In genomic region chr6:37171970-37172812, GRCh38 we compare ENCODE assay signal across 1 cellular context.
TF ChIP-seq lines count a peak whose summit lies in the region.

No MANE protein-coding gene starts in this region.

TF ChIP-seq in HepG2, 621 proteins besides CTCF, POLR2A, EP300 and RAD21 (continued from another document and continues in another):
- 0 out of 2 replicates have a peak, but pooled peaks have one; percentile 24 for TF ChIP-seq ISX (CRISPR knock-in tag; conservative IDR thresholded peaks at IDR 0.05)
- TF ChIP-seq FOXO1 (CRISPR knock-in tag; IDR thresholded peaks at IDR 0.05): peak; percentile 87
- peak; percentile 84 for TF ChIP-seq FOXP1 (IDR thresholded peaks at IDR 0.05)
- peak; percentile 93 for TF ChIP-seq FOXP1 (CRISPR knock-in tag; IDR thresholded peaks at IDR 0.05)
- TF ChIP-seq NCOA2 (CRISPR knock-in tag; IDR thresholded peaks at IDR 0.05): peak; percentile 90
- TF ChIP-seq ZNF792 (CRISPR knock-in tag; IDR thresholded peaks at IDR 0.05): peak; percentile 46; the same call in 1 of the 2 replicates
- TF ChIP-seq SIX4 (CRISPR knock-in tag; IDR thresholded peaks at IDR 0.05): peak; percentile 82
- TF ChIP-seq ZNF280D (CRISPR knock-in tag; IDR thresholded peaks at IDR 0.05): peak; percentile 61; the same call in 1 of the 2 replicates
- peak; percentile 56; the same call in 1 of the 2 replicates for TF ChIP-seq GMEB1 (CRISPR knock-in tag; IDR thresholded peaks at IDR 0.05; ENCODE audit: borderline replicate concordance)
- peak; percentile 74; the same call in 1 of the 2 replicates for TF ChIP-seq THAP11 (CRISPR knock-in tag; IDR thresholded peaks at IDR 0.05)
- peak; percentile 69; the same call in 1 of the 2 replicates for TF ChIP-seq KAT7 (CRISPR knock-in tag; IDR thresholded peaks at IDR 0.05; ENCODE audit: borderline replicate concordance)
- TF ChIP-seq YEATS4 (CRISPR knock-in tag; IDR thresholded peaks at IDR 0.05; ENCODE audit: borderline replicate concordance): peak; percentile 70; the same call in 1 of the 2 replicates
- TF ChIP-seq ZNF598 (CRISPR knock-in tag; IDR thresholded peaks at IDR 0.05; ENCODE audit: borderline replicate concordance): no peak; the same call in 1 of the 2 replicates
- TF ChIP-seq ZBTB20 (CRISPR knock-in tag; IDR thresholded peaks at IDR 0.05; ENCODE audit: borderline replicate concordance, low read depth): peak; percentile 84
- 0 out of 2 replicates have a peak, but pooled peaks have one; percentile 38 for TF ChIP-seq ZNF367 (CRISPR knock-in tag; IDR thresholded peaks at IDR 0.05; ENCODE audit: borderline replicate concordance)
- TF ChIP-seq ZNF609 (CRISPR knock-in tag; IDR thresholded peaks at IDR 0.05; ENCODE audit: borderline replicate concordance): peak; percentile 88
- TF ChIP-seq SMC3 (IDR thresholded peaks at IDR 0.05; ENCODE audit: low read length): peak; percentile 100
- TF ChIP-seq ZNF768 (CRISPR knock-in tag; IDR thresholded peaks at IDR 0.05): no peak
- peak; percentile 84 for TF ChIP-seq ZBTB3 (CRISPR knock-in tag; IDR thresholded peaks at IDR 0.05; ENCODE audit: borderline replicate concordance, low read depth)
- peak; percentile 90; the same call in 1 of the 2 replicates for TF ChIP-seq FOXJ3 (CRISPR knock-in tag; IDR thresholded peaks at IDR 0.05; ENCODE audit: borderline replicate concordance)
- TF ChIP-seq ZNF878 (CRISPR knock-in tag; IDR thresholded peaks at IDR 0.05): 0 out of 2 replicates have a peak, but pooled peaks have one; percentile 20
- TF ChIP-seq KMT2A (CRISPR knock-in tag; IDR thresholded peaks at IDR 0.05): 0 out of 2 replicates have a peak, but pooled peaks have one; percentile 48
- TF ChIP-seq BCLAF1 (IDR thresholded peaks at IDR 0.05): no peak
- TF ChIP-seq STAT5B (CRISPR knock-in tag; IDR thresholded peaks at IDR 0.05): peak; percentile 39; the same call in 1 of the 2 replicates
- 0 out of 2 replicates have a peak, but pooled peaks have one; percentile 38 for TF ChIP-seq DMTF1 (CRISPR knock-in tag; IDR thresholded peaks at IDR 0.05)
- TF ChIP-seq KMT2B (CRISPR knock-in tag; IDR thresholded peaks at IDR 0.05): no peak; the same call in 1 of the 2 replicates
- no peak for TF ChIP-seq ZBTB1 (CRISPR knock-in tag; IDR thresholded peaks at IDR 0.05; ENCODE audit: borderline replicate concordance)
- TF ChIP-seq HDAC2 (CRISPR knock-in tag; IDR thresholded peaks at IDR 0.05): peak; percentile 77; the same call in 1 of the 2 replicates
- no peak for TF ChIP-seq ZNF646 (CRISPR knock-in tag; IDR thresholded peaks at IDR 0.05)
- peak; percentile 74; the same call in 1 of the 2 replicates for TF ChIP-seq NCOR1 (IDR thresholded peaks at IDR 0.05; ENCODE audit: borderline replicate concordance, low read length)
- peak; percentile 31; the same call in 1 of the 2 replicates for TF ChIP-seq HOMEZ (CRISPR knock-in tag; IDR thresholded peaks at IDR 0.05; ENCODE audit: low read depth)
- no peak for TF ChIP-seq HNRNPLL (IDR thresholded peaks at IDR 0.05; ENCODE audit: low read depth, low read length, poor library complexity, severe bottlenecking)
- peak; percentile 51; the same call in 1 of the 2 replicates for TF ChIP-seq FOXC1 (CRISPR knock-in tag; IDR thresholded peaks at IDR 0.05; ENCODE audit: borderline replicate concordance)
